In the genomic region with DNA sequence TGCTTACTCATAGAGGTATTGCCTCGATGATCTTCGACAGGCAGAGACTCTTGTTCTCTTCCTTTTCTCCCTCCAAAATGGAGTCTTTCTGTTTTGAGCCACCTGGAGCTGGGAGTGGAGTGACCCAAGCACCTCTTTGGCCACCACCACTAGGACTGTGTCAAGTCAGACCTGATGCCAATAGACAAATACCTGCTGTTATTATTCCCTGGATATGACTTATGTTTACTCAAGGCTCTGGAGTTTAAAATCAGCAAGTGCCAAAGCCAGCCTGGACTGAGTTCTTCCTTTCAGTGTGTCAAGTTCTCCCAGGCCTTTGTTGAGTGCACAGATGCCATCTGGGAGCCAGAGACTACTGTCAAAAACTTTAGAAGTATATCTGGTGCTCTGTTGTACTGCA, we compare ENCODE assay signal across 27 cellular contexts.
"Had no signal": no experiment of that assay in that cellular context is flagged by ENCODE, and none has a peak within 500 bp of the region (broad histone marks: within the 10 kb centered on the region; RNA-seq: fewer than 3 reads in every experiment).

No MANE protein-coding gene starts in this region.

- H3K4me3 ChIP-seq: ovary, psoas muscle, right lobe of liver, sigmoid colon, stomach, thoracic aorta, thyroid gland, tibial nerve, upper lobe of left lung, vagina had no signal

- H2AFZ ChIP-seq: parathyroid adenoma had no signal

- H3K4me1 ChIP-seq: parathyroid adenoma, psoas muscle, right lobe of liver, sigmoid colon, stomach, thyroid gland, tibial nerve, upper lobe of left lung, vagina had no signal

- H3K27ac ChIP-seq: neutrophil, ovary, parathyroid adenoma, psoas muscle, right lobe of liver, sigmoid colon, stomach, thoracic aorta, thyroid gland, tibial nerve, upper lobe of left lung, vagina had no signal

- ATAC-seq: naive thymus-derived CD8-positive, alpha-beta T cell; natural killer cell treated with Interleukin-12 subunit alpha and Interleukin-12 subunit beta and Interleukin-15 and Interleukin-18, amount 100 ng/mL, for 72 hours; psoas muscle; right cardiac atrium; right lobe of liver; stimulated activated effector memory CD8-positive, alpha-beta T cell treated with anti-CD3 and anti-CD28 coated beads, Interleukin-12 subunit alpha, Interleukin-12 subunit beta, amount 100 ng/mL, for 72 hours; stimulated activated naive B cell treated with anti-CD40 and anti-IgM and Interleukin-4, amounts not matched to agents 10 μg/mL and 1 μg/mL and 100 μg/mL, for 72 hours had no signal

- H3K27me3 ChIP-seq: neutrophil, ovary, right lobe of liver, sigmoid colon, stomach, thyroid gland, tibial nerve, upper lobe of left lung, vagina had no signal

- DNase-seq: naive thymus-derived CD8-positive, alpha-beta T cell; nephron progenitor cell; nucleus accumbens; ovary; posterior cingulate gyrus; psoas muscle; right cardiac atrium; right lobe of liver; sigmoid colon; small intestine; stimulated activated CD4-positive, alpha-beta T cell treated with anti-CD3 and anti-CD28 coated beads, Interleukin-15, amount 100 ng/mL, for 24 hours; stimulated activated CD4-positive, alpha-beta T cell treated with anti-CD3 and anti-CD28 coated beads, Interleukin-2, amount 100 ng/mL, for 24 hours; stimulated activated CD4-positive, alpha-beta T cell treated with anti-CD3 and anti-CD28 coated beads, Interleukin-2, amount 100 ng/mL, for 48 hours; stimulated activated CD4-positive, alpha-beta T cell treated with anti-CD3 and anti-CD28 coated beads, Interleukin-4, amount 100 ng/mL, for 24 hours; stimulated activated naive B cell treated with anti-CD40 and anti-IgM and Interleukin-4, amounts not matched to agents 10 μg/mL and 1 μg/mL and 100 μg/mL, for 72 hours; stimulated activated naive CD4-positive, alpha-beta T cell treated with Interleukin-2 at 50 U/mL for 16 hours; stomach; thyroid gland; trophoblast cell; upper lobe of left lung had no signal

- H3K9me3 ChIP-seq: neutrophil, ovary, psoas muscle, right lobe of liver, sigmoid colon, thoracic aorta, thyroid gland, upper lobe of left lung, vagina had no signal

- H3K36me3 ChIP-seq: neutrophil, ovary, right lobe of liver, sigmoid colon, stomach, thoracic aorta, thyroid gland, tibial nerve, upper lobe of left lung, vagina had no signal

- H3K9ac ChIP-seq: parathyroid adenoma had no signal

- H3K79me2 ChIP-seq: parathyroid adenoma had no signal
